In genomic region chr9:99074902-99075245, GRCh38 we compare ENCODE assay signal across 31 cellular contexts. TPM values are rescaled to one million over a fixed set of nuclear protein-coding genes. Genes with fewer than 3 reads are reported as not detected.
DNase-seq lines count a peak whose midpoint lies in the region; ATAC-seq and TF ChIP-seq lines count a peak whose summit lies in the region.
"Had no signal": no experiment of that assay in that cellular context is flagged by ENCODE, and none has a peak within 500 bp of the region (broad histone marks: within the 10 kb centered on the region; RNA-seq: fewer than 3 reads in every experiment).

No MANE protein-coding gene starts in this region.

- H3K9me3 ChIP-seq in mesenchymal stem cell (ENCODE audit: control insufficient read depth, low read length) (no peaks in the 10 kb centered on the region), breast epithelium (no peaks in the 10 kb centered on the region), psoas muscle (no peaks in the 10 kb centered on the region)
- H3K9me3 ChIP-seq: BE2C, colonic mucosa, HAP-1, right atrium auricular region, SJSA1, spleen, thoracic aorta had no signal

- H4K91ac ChIP-seq in mesenchymal stem cell (ENCODE audit: low read length) = peak overlapping the region; percentile 53

- 56% methylated on average over 3 of the region's 3 CpGs for WGBS in mesenchymal stem cell
- WGBS in psoas muscle, 3 donors = 41 to 72% (median 50%) methylated on average over 3 of the region's 3 CpGs

- H3K27me3 Mint-ChIP-seq in activated CD8-positive, alpha-beta memory T cell treated with anti-CD3 and anti-CD28 coated beads, Interleukin-2, amount 10 ng/mL, durations not matched to agents 7 days and 5 days = no peaks in the 10 kb centered on the region
- no peaks in the 10 kb centered on the region for H3K27me3 Mint-ChIP-seq in T-cell
- H3K27me3 Mint-ChIP-seq: activated naive CD4-positive, alpha-beta T cell treated with anti-CD3 and anti-CD28 coated beads, Interleukin-2, amount 50 U/mL, for 24 hours; stimulated activated naive CD8-positive, alpha-beta T cell treated with anti-CD3 and anti-CD28 coated beads, Interleukin-15, amount 100 ng/mL, for 72 hours had no signal

- H3K9me3 Mint-ChIP-seq in activated CD8-positive, alpha-beta memory T cell treated with anti-CD3 and anti-CD28 coated beads, Interleukin-2, amount 10 ng/mL, durations not matched to agents 7 days and 5 days (ENCODE audit: low read depth) = no peaks in the 10 kb centered on the region
- no peaks in the 10 kb centered on the region for H3K9me3 Mint-ChIP-seq in T-cell
- H3K9me3 Mint-ChIP-seq: activated naive CD4-positive, alpha-beta T cell treated with anti-CD3 and anti-CD28 coated beads, Interleukin-2, amount 50 U/mL, for 24 hours; neural progenitor cell; stimulated activated naive CD8-positive, alpha-beta T cell treated with anti-CD3 and anti-CD28 coated beads, Interleukin-15, amount 100 ng/mL, for 72 hours had no signal

- no peak overlapping the region for H3K23ac ChIP-seq in mesenchymal stem cell (ENCODE audit: low read length in 2 of 2)

- no peak overlapping the region for H3K4me3 Mint-ChIP-seq in activated CD8-positive, alpha-beta memory T cell treated with anti-CD3 and anti-CD28 coated beads, Interleukin-2, amount 10 ng/mL, durations not matched to agents 7 days and 5 days
- no peak overlapping the region for H3K4me3 Mint-ChIP-seq in T-cell
- H3K4me3 Mint-ChIP-seq: activated naive CD4-positive, alpha-beta T cell treated with anti-CD3 and anti-CD28 coated beads, Interleukin-2, amount 50 U/mL, for 24 hours; neural progenitor cell; stimulated activated naive CD8-positive, alpha-beta T cell treated with anti-CD3 and anti-CD28 coated beads, Interleukin-15, amount 100 ng/mL, for 72 hours had no signal

- H3K36me3 ChIP-seq in mesenchymal stem cell (ENCODE audit: control insufficient read depth in 1 of 2, insufficient read depth in 2 of 2, low read depth in 1 of 2, low read length in 2 of 2) = no peaks in the 10 kb centered on the region
- no peaks in the 10 kb centered on the region for H3K36me3 ChIP-seq in breast epithelium
- H3K36me3 ChIP-seq in psoas muscle (ENCODE audit: insufficient read depth in 1 of 2, low read depth in 1 of 2) = no peaks in the 10 kb centered on the region
- H3K36me3 ChIP-seq: BE2C, colonic mucosa, HAP-1, neural progenitor cell, right atrium auricular region, SJSA1, spleen, thoracic aorta had no signal

- peak overlapping the region; percentile 32 for H3K27ac Mint-ChIP-seq in activated CD8-positive, alpha-beta memory T cell treated with anti-CD3 and anti-CD28 coated beads, Interleukin-2, amount 10 ng/mL, durations not matched to agents 7 days and 5 days
- H3K27ac Mint-ChIP-seq in T-cell = peak overlapping the region; percentile 69 to 82
- H3K27ac Mint-ChIP-seq: activated naive CD4-positive, alpha-beta T cell treated with anti-CD3 and anti-CD28 coated beads, Interleukin-2, amount 50 U/mL, for 24 hours; neural progenitor cell had no signal

- peaks cover 14% of the 10 kb centered on the region for H3K4me1 ChIP-seq in mesenchymal stem cell (ENCODE audit: control insufficient read depth, insufficient read depth, low read depth, low read length)
- no peaks in the 10 kb centered on the region for H3K4me1 ChIP-seq in breast epithelium
- H3K4me1 ChIP-seq in psoas muscle = no peaks in the 10 kb centered on the region
- H3K4me1 ChIP-seq: BE2C, colonic mucosa, HAP-1 had no signal

- H3K4me1 Mint-ChIP-seq in activated CD8-positive, alpha-beta memory T cell treated with anti-CD3 and anti-CD28 coated beads, Interleukin-2, amount 10 ng/mL, durations not matched to agents 7 days and 5 days = peaks cover 54% of the 10 kb centered on the region
- H3K4me1 Mint-ChIP-seq in T-cell = peaks cover 51 to 67% (median 58%) of the 10 kb centered on the region in 3 donors

- TF ChIP-seq CTCF in breast epithelium (IDR thresholded peaks at IDR 0.05) (no peak), psoas muscle (IDR thresholded peaks at IDR 0.05) (no peak), RWPE1 (conservative IDR thresholded peaks at IDR 0.05; ENCODE audit: low read depth) (no peak)

- H2BK12ac ChIP-seq in mesenchymal stem cell (ENCODE audit: low read length in 2 of 2) = peak overlapping the region; percentile 31 to 32

- peak overlapping the region in 1 of 2 experiments; percentile 81 for H3K18ac ChIP-seq in mesenchymal stem cell (ENCODE audit: low read depth in 1 of 2, low read length in 2 of 2)

- H2AFZ ChIP-seq in mesenchymal stem cell (ENCODE audit: low read depth, low read length) = no peak overlapping the region
- H2AFZ ChIP-seq: neural progenitor cell had no signal

- H2BK120ac ChIP-seq in mesenchymal stem cell (ENCODE audit: low read depth, low read length) = peak overlapping the region; percentile 27

- intact Hi-C loops in breast epithelium (cut with DNase I; ENCODE audit: low total_unique reads) = no loop called here
- intact Hi-C loops in psoas muscle (cut with DNase I) = no loop called here

- no peak overlapping the region for H2AK5ac ChIP-seq in mesenchymal stem cell (ENCODE audit: low read length, severe bottlenecking)

- no peak for ATAC-seq in activated CD8-positive, alpha-beta memory T cell treated with anti-CD3 and anti-CD28 coated beads, Interleukin-2, amount 10 ng/mL, durations not matched to agents 7 days and 5 days
- ATAC-seq in T-cell (replicated peaks in 1 of 4) = no peak
- ATAC-seq in psoas muscle = no peak
- ATAC-seq: activated CD4-positive, CD25-positive, alpha-beta regulatory T cell treated with anti-CD3 and anti-CD28 coated beads, Interleukin-2, amount 50 U/mL, for 24 hours; left colon; stimulated activated naive CD8-positive, alpha-beta T cell treated with anti-CD3 and anti-CD28 coated beads, Interleukin-15, amount 100 ng/mL, for 72 hours had no signal

- no peak overlapping the region for H2BK15ac ChIP-seq in mesenchymal stem cell (ENCODE audit: low read depth, poor library complexity, severe bottlenecking)

- H3K27me3 ChIP-seq in mesenchymal stem cell (ENCODE audit: control insufficient read depth in 1 of 2, insufficient read depth in 1 of 2, low read length in 2 of 2) (no peaks in the 10 kb centered on the region), breast epithelium (no peaks in the 10 kb centered on the region), psoas muscle (ENCODE audit: insufficient read depth in 3 of 3, low read length in 2 of 3) (no peaks in the 10 kb centered on the region)
- H3K27me3 ChIP-seq: BE2C, colonic mucosa, neural progenitor cell, right atrium auricular region, SJSA1, spleen had no signal

- CTCF ChIA-PET in activated CD8-positive, alpha-beta memory T cell treated with anti-CD3 and anti-CD28 coated beads, Interleukin-2, amount 10 ng/mL, durations not matched to agents 7 days and 5 days (lab: Charles Lee) = interaction anchor here (0.8 to 1.8 kb wide), 4 partner anchors 9 to 29 kb away, joined by 3 to 8 read pairs (median 3); partner anchors contain the start of gene TGFBR1
- CTCF ChIA-PET in T-cell (lab: Charles Lee) = interaction anchor here in 1 of 2 donors (0.6 kb wide), 1 partner anchor 14 kb away, joined by 3 read pairs; no protein-coding TSS in a partner anchor
- CTCF ChIA-PET in RWPE1 (lab: Yijun Ruan, JAX) = no interaction called here

- H3K4me2 ChIP-seq in mesenchymal stem cell (ENCODE audit: low read length, poor library complexity, severe bottlenecking) = no peak overlapping the region
- H3K4me2 ChIP-seq: neural progenitor cell had no signal

- no peak overlapping the region for H3K14ac ChIP-seq in mesenchymal stem cell (ENCODE audit: low read length in 2 of 2)

- TF ChIP-seq POLR2A in breast epithelium (IDR thresholded peaks at IDR 0.05) = no peak

- no peaks in the 10 kb centered on the region for H3K79me1 ChIP-seq in mesenchymal stem cell (replicated peaks; ENCODE audit: low read length, poor library complexity, severe bottlenecking)

- H2BK5ac ChIP-seq in mesenchymal stem cell (ENCODE audit: low read depth, low read length, poor library complexity, severe bottlenecking) = no peak overlapping the region

- POLR2A ChIA-PET in T-cell (lab: Charles Lee) = interaction anchor here in 1 of 2 donors (0.6 kb wide), 1 partner anchor 1339 kb away, joined by 3 read pairs; no protein-coding TSS in a partner anchor
- POLR2A ChIA-PET in RWPE1 (lab: Yijun Ruan, JAX; ENCODE audit: low non-redundant PET) = no interaction called here

- H3K4me3 ChIP-seq in mesenchymal stem cell (ENCODE audit: insufficient read depth in 1 of 2, low read depth in 1 of 2, low read length in 2 of 2) (no peak overlapping the region), breast epithelium (no peak overlapping the region), psoas muscle (no peak overlapping the region)
- H3K4me3 ChIP-seq: colonic mucosa, HAP-1, neural progenitor cell, right atrium auricular region, SJSA1, spleen, thoracic aorta had no signal

- peak overlapping the region; percentile 28 to 46 for H3K4ac ChIP-seq in mesenchymal stem cell (ENCODE audit: low read depth in 1 of 2, low read length in 2 of 2)

- no peak for DNase-seq in activated CD8-positive, alpha-beta memory T cell treated with anti-CD3 and anti-CD28 coated beads, Interleukin-2, amount 10 ng/mL, durations not matched to agents 7 days and 5 days
- no peak for DNase-seq in activated CD8-positive, alpha-beta memory T cell treated with anti-CD3 and anti-CD28 coated beads, Interleukin-2, amount 50 U/mL, for 4 hours
- DNase-seq in T-cell (no peak), mesenchymal stem cell (no peak), NCI-H446 (lab: John Stamatoyannopoulos, UW) (no peak), breast epithelium (ENCODE audit: low spot score in 2 of 2) (no peak), psoas muscle (no peak), RWPE1 (ENCODE audit: low spot score) (no peak)
- DNase-seq: activated CD4-positive, alpha-beta T cell treated with anti-CD3 and anti-CD28 coated beads, Interleukin-2, amount 50 U/mL, for 4 hours; BE2C; colonic mucosa; DMS153; effector CD8-positive, alpha-beta T cell; hippocampal formation; left colon; mammary epithelial cell; NCI-H1048; NCI-H1694; NCI-H446 treated with DMSO at 0.1 percent for 48 hours; NCI-H82; spleen; stimulated activated CD4-positive, alpha-beta T cell treated with anti-CD3 and anti-CD28 coated beads, Interleukin-2, amount 100 ng/mL, for 24 hours; stimulated activated naive CD8-positive, alpha-beta T cell treated with anti-CD3 and anti-CD28 coated beads, Interleukin-15, amount 100 ng/mL, for 72 hours; T-helper 2 cell had no signal

- H3K9ac ChIP-seq in mesenchymal stem cell (ENCODE audit: low read length) = no peak overlapping the region
- H3K9ac ChIP-seq: neural progenitor cell had no signal

- H3K36me3 Mint-ChIP-seq in activated CD8-positive, alpha-beta memory T cell treated with anti-CD3 and anti-CD28 coated beads, Interleukin-2, amount 10 ng/mL, durations not matched to agents 7 days and 5 days = peaks cover 4% of the 10 kb centered on the region
- no peaks in the 10 kb centered on the region for H3K36me3 Mint-ChIP-seq in T-cell
- H3K36me3 Mint-ChIP-seq: activated naive CD4-positive, alpha-beta T cell treated with anti-CD3 and anti-CD28 coated beads, Interleukin-2, amount 50 U/mL, for 24 hours; neural progenitor cell had no signal

- no peak overlapping the region for H3K27ac ChIP-seq in mesenchymal stem cell (ENCODE audit: low read length, poor library complexity, severe bottlenecking)
- no peak overlapping the region for H3K27ac ChIP-seq in breast epithelium
- H3K27ac ChIP-seq in psoas muscle = no peak overlapping the region
- no peak overlapping the region for H3K27ac ChIP-seq in RWPE1
- H3K27ac ChIP-seq: colonic mucosa, neural progenitor cell, spleen, thoracic aorta had no signal

- peak overlapping the region; percentile 52 for H4K8ac ChIP-seq in mesenchymal stem cell (ENCODE audit: low read length)

RNA-seq across cellular contexts. Expression of gene TGFBR1, which starts 30.0 kb away (rescaled TPM):
- total RNA-seq in activated CD8-positive, alpha-beta memory T cell treated with anti-CD3 and anti-CD28 coated beads, Interleukin-2, amount 10 ng/mL, durations not matched to agents 7 days and 5 days = 10 to 100 TPM; 72.5 to 78.0 TPM
- total RNA-seq in T-cell (10 to 100 TPM; 22.3 to 36.9 (median 31.7) TPM), breast epithelium (10 to 100 TPM; 33.1 to 35.4 (median 34.5) TPM), psoas muscle (10 to 100 TPM; 18.3 to 25.7 (median 20.6) TPM)
- 55.8 TPM for polyA plus RNA-seq in mesenchymal stem cell (2013, experiment 1 of 2)
- 57.6 TPM for polyA plus RNA-seq in mesenchymal stem cell (2013, experiment 2 of 2)
- 1 to 10 TPM; 5.3 to 7.8 (median 5.4) TPM for polyA plus RNA-seq in psoas muscle
